21 cellular contexts compared by ENCODE assay signal in genomic region chr10:36516281-36516680, GRCh38.
"Had no signal": no experiment of that assay in that cellular context is flagged by ENCODE, and none has a peak within 500 bp of the region (broad histone marks: within the 10 kb centered on the region; RNA-seq: fewer than 3 reads in every experiment).

No MANE protein-coding gene starts in this region.

- H3K27ac ChIP-seq: colonic mucosa, esophagus muscularis mucosa, foreskin keratinocyte, gastroesophageal sphincter, heart left ventricle, hepatocyte, left lung, lower lobe of right lung had no signal

- H3K4me2 ChIP-seq: hepatocyte had no signal

- FAIRE-seq: endometrium had no signal

- H2AFZ ChIP-seq: hepatocyte had no signal

- H3K9me3 ChIP-seq: colonic mucosa had no signal

- H3K27me3 ChIP-seq: colonic mucosa, esophagus muscularis mucosa, foreskin keratinocyte, gastroesophageal sphincter, heart left ventricle, hepatocyte, left lung had no signal

- H3K79me2 ChIP-seq: hepatocyte had no signal

- H3K36me3 ChIP-seq: colonic mucosa, esophagus muscularis mucosa, gastroesophageal sphincter, heart left ventricle, left lung, lower lobe of right lung had no signal

- H3K4me3 ChIP-seq: colonic mucosa, esophagus muscularis mucosa, gastroesophageal sphincter, heart left ventricle, hepatocyte, left lung, lower lobe of right lung, mucosa of descending colon had no signal

- H3K4me1 ChIP-seq: colonic mucosa, esophagus muscularis mucosa, foreskin keratinocyte, gastroesophageal sphincter, heart left ventricle, left lung, lower lobe of right lung had no signal

- DNase-seq: colonic mucosa; cortex of kidney; effector CD8-positive, alpha-beta T cell; effector memory CD8-positive, alpha-beta T cell; endodermal cell; foreskin keratinocyte; heart left ventricle; hypothalamus; immature natural killer cell; islet precursor cell; left cardiac atrium; left lung; left ventricle myocardium superior; lower lobe of right lung; mesenchymal stem cell; mucosa of descending colon; naive B cell had no signal

- ATAC-seq: effector memory CD8-positive, alpha-beta T cell; foreskin keratinocyte; gastroesophageal sphincter; heart left ventricle; left cardiac atrium; left lung; left ventricle myocardium superior; lower lobe of right lung; mucosa of descending colon had no signal
